In genomic region chr1:6700853-6701436, GRCh38 we compare ENCODE assay signal across 1 cellular context.
TF ChIP-seq lines count a peak whose summit lies in the region.

No MANE protein-coding gene starts in this region.

TF ChIP-seq in HCT116, 20 proteins besides CTCF, POLR2A, EP300 and RAD21 (continued from another document):
- TF ChIP-seq EZH2phosphoT487 (IDR thresholded peaks at IDR 0.05; ENCODE audit: borderline replicate concordance) (no peak), CEBPB (IDR thresholded peaks at IDR 0.05; ENCODE audit: low read depth) (no peak), FOSL1 (IDR thresholded peaks at IDR 0.05; ENCODE audit: low read depth) (no peak), ZFX (IDR thresholded peaks at IDR 0.05) (no peak), ZNF274 (IDR thresholded peaks at IDR 0.05; ENCODE audit: low read depth, low read length) (no peak), YY1 (IDR thresholded peaks at IDR 0.05; ENCODE audit: extremely low read depth, insufficient replicate concordance, low read depth, low read length) (no peak), TCF7L2 (IDR thresholded peaks at IDR 0.05; ENCODE audit: borderline replicate concordance, extremely low read depth, insufficient read depth, insufficient read length) (no peak), JUND (IDR thresholded peaks at IDR 0.05) (no peak), EZH2 (IDR thresholded peaks at IDR 0.05) (no peak), CBX3 (IDR thresholded peaks at IDR 0.05; ENCODE audit: low read depth) (no peak), POLR2AphosphoS5 (IDR thresholded peaks at IDR 0.05; ENCODE audit: low read depth, low read length) (no peak)
- TF ChIP-seq, protein P1, sequence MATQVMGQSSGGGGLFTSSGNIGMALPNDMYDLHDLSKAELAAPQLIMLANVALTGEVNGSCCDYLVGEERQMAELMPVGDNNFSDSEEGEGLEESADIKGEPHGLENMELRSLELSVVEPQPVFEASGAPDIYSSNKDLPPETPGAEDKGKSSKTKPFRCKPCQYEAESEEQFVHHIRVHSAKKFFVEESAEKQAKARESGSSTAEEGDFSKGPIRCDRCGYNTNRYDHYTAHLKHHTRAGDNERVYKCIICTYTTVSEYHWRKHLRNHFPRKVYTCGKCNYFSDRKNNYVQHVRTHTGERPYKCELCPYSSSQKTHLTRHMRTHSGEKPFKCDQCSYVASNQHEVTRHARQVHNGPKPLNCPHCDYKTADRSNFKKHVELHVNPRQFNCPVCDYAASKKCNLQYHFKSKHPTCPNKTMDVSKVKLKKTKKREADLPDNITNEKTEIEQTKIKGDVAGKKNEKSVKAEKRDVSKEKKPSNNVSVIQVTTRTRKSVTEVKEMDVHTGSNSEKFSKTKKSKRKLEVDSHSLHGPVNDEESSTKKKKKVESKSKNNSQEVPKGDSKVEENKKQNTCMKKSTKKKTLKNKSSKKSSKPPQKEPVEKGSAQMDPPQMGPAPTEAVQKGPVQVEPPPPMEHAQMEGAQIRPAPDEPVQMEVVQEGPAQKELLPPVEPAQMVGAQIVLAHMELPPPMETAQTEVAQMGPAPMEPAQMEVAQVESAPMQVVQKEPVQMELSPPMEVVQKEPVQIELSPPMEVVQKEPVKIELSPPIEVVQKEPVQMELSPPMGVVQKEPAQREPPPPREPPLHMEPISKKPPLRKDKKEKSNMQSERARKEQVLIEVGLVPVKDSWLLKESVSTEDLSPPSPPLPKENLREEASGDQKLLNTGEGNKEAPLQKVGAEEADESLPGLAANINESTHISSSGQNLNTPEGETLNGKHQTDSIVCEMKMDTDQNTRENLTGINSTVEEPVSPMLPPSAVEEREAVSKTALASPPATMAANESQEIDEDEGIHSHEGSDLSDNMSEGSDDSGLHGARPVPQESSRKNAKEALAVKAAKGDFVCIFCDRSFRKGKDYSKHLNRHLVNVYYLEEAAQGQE (IDR thresholded peaks at IDR 0.05; ENCODE audit: low read depth), result no peak
- TF ChIP-seq, protein P2, sequence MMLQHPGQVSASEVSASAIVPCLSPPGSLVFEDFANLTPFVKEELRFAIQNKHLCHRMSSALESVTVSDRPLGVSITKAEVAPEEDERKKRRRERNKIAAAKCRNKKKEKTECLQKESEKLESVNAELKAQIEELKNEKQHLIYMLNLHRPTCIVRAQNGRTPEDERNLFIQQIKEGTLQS (IDR thresholded peaks at IDR 0.05), result no peak
